Comparison of ENCODE assay signal across 13 cellular contexts in genomic region chr11:105613183-105613582, GRCh38. TPM values are rescaled to one million over a fixed set of nuclear protein-coding genes. Genes with fewer than 3 reads are reported as not detected.
"Had no signal": no experiment of that assay in that cellular context is flagged by ENCODE, and none has a peak within 500 bp of the region (broad histone marks: within the 10 kb centered on the region; RNA-seq: fewer than 3 reads in every experiment).

No MANE protein-coding gene starts in this region.

- DNase-seq: activated CD4-positive, CD25-positive, alpha-beta regulatory T cell treated with anti-CD3 and anti-CD28 coated beads, Interleukin-2, amount 50 U/mL, for 72 hours; activated naive CD4-positive, alpha-beta T cell treated with anti-CD3 and anti-CD28 coated beads, Interleukin-2, amount 10 ng/mL, durations not matched to agents 7 days and 5 days; kidney; nephron progenitor cell; ovary; upper lobe of left lung had no signal

- H3K27ac Mint-ChIP-seq: activated naive CD4-positive, alpha-beta T cell treated with anti-CD3 and anti-CD28 coated beads, Interleukin-2, amount 10 ng/mL, durations not matched to agents 7 days and 5 days; activated T-helper 2 cell treated with anti-CD3 and anti-CD28 coated beads, Interferon-gamma antibody, Interleukin-2, Interleukin-4, amounts not matched to agents 10 μg/mL and 5 μg/mL and 100 μg/mL, durations not matched to agents 14 hours and 24 hours and 36 hours; nephron progenitor cell; stimulated activated naive CD8-positive, alpha-beta T cell treated with anti-CD3 and anti-CD28 coated beads, Interleukin-15, Interleukin-2, amounts not matched to agents 100 ng/mL and 50 ng/mL, for 24 hours had no signal

- H3K27me3 ChIP-seq: ascending aorta, ovary had no signal

- H3K27ac ChIP-seq: ovary, upper lobe of left lung had no signal

- ATAC-seq: sciatic nerve had no signal

- H3K36me3 Mint-ChIP-seq: activated naive CD4-positive, alpha-beta T cell treated with anti-CD3 and anti-CD28 coated beads, Interleukin-2, amount 10 ng/mL, durations not matched to agents 7 days and 5 days had no signal

- H3K9me3 ChIP-seq: ascending aorta, ovary, upper lobe of left lung had no signal

- H3K4me3 Mint-ChIP-seq: activated naive CD4-positive, alpha-beta T cell treated with anti-CD3 and anti-CD28 coated beads, Interleukin-2, amount 10 ng/mL, durations not matched to agents 7 days and 5 days; nephron progenitor cell had no signal

- H3K4me3 ChIP-seq: ascending aorta, ovary, upper lobe of left lung had no signal

- H3K9me3 Mint-ChIP-seq: activated naive CD4-positive, alpha-beta T cell treated with anti-CD3 and anti-CD28 coated beads, Interleukin-2, amount 10 ng/mL, durations not matched to agents 7 days and 5 days; activated T-helper 2 cell treated with anti-CD3 and anti-CD28 coated beads, Interferon-gamma antibody, Interleukin-2, Interleukin-4, amounts not matched to agents 10 μg/mL and 5 μg/mL and 100 μg/mL, durations not matched to agents 14 hours and 24 hours and 36 hours; nephron progenitor cell; stimulated activated naive CD8-positive, alpha-beta T cell treated with anti-CD3 and anti-CD28 coated beads, Interleukin-15, Interleukin-2, amounts not matched to agents 100 ng/mL and 50 ng/mL, for 24 hours had no signal

- H3K36me3 ChIP-seq: ascending aorta, ovary, upper lobe of left lung had no signal

RNA-seq across cellular contexts. Expression of gene GRIA4, which starts 3.3 kb away (rescaled TPM):
- total RNA-seq: activated CD8-positive, alpha-beta memory T cell treated with anti-CD3 and anti-CD28 coated beads for 36 hours; activated T-helper 2 cell treated with anti-CD3 and anti-CD28 coated beads, Interferon-gamma antibody, Interleukin-2, Interleukin-4, amounts not matched to agents 10 μg/mL and 5 μg/mL and 100 μg/mL, durations not matched to agents 14 hours and 24 hours and 36 hours; ascending aorta; dermis microvascular lymphatic vessel endothelial cell; kidney; liver; upper lobe of left lung had no signal
